ENCODE assay signal across 8 cellular contexts in genomic region chr2:241686322-241686648, GRCh38. TPM values are rescaled to one million over a fixed set of nuclear protein-coding genes. Genes with fewer than 3 reads are reported as not detected.
DNase-seq lines count a peak whose midpoint lies in the region; ATAC-seq and TF ChIP-seq lines count a peak whose summit lies in the region.

No MANE protein-coding gene starts in this region.

- H3K27me3 ChIP-seq in adipocyte (replicated peaks; ENCODE audit: control insufficient read depth, insufficient read depth, low read length) (no peaks in the 10 kb centered on the region), layer of hippocampus (ENCODE audit: control insufficient read depth, insufficient read depth, low read length) (no peaks in the 10 kb centered on the region), testis (no peaks in the 10 kb centered on the region)

- H3K27ac ChIP-seq in layer of hippocampus (ENCODE audit: low read depth, low read length) (peak overlapping the region; percentile 93), testis (peak overlapping the region; percentile 76 to 91)

- ATAC-seq in GM19397 (IDR thresholded peaks at IDR 0.05; ENCODE audit: unreplicated experiment), result peak; percentile 12
- peak; percentile 11 for ATAC-seq in HG03175 (IDR thresholded peaks at IDR 0.05; ENCODE audit: unreplicated experiment)

- no peak for TF ChIP-seq CTCF in testis (IDR thresholded peaks at IDR 0.05)

- H3K4me3 ChIP-seq in adipocyte (ENCODE audit: low read length) (peak overlapping the region; percentile 98), testis (peak overlapping the region; percentile 93 to 94)

- intact Hi-C loops in testis (cut with DNase I; ENCODE audit: low total_unique reads), result no loop called here

- H3K9ac ChIP-seq in adipocyte (ENCODE audit: low read length), result peak overlapping the region; percentile 99

- H3K36me3 ChIP-seq in adipocyte (ENCODE audit: control insufficient read depth, insufficient read depth, low read length, severe bottlenecking) (peaks cover 16% of the 10 kb centered on the region), testis (ENCODE audit: low read depth, missing control alignments) (no peaks in the 10 kb centered on the region)

- H3K4me1 ChIP-seq in adipocyte (ENCODE audit: control insufficient read depth, insufficient read depth, low read length) (peaks cover 23% of the 10 kb centered on the region), testis (peaks cover 20% of the 10 kb centered on the region)

- no peak for TF ChIP-seq POLR2A in testis (IDR thresholded peaks at IDR 0.05)

- DNase-seq in adipocyte (ENCODE audit: low read depth), result no peak
- DNase-seq in testis, result peak; percentile 26
- no peak for DNase-seq in NCI-H446 treated with DMSO at 0.1 percent for 48 hours (lab: John Stamatoyannopoulos, UW)
- DNase-seq in pons (ENCODE audit: low spot score), result no peak
- DNase-seq in NCI-H524 treated with DMSO at 0.1 percent for 48 hours (lab: John Stamatoyannopoulos, UW), result no peak

- WGBS in testis, 2 donors, result 0 to 1% methylated on average over 25 to 37 of the region's 37 CpGs

- H3K9me3 ChIP-seq in adipocyte (ENCODE audit: control insufficient read depth, low read length) (no peaks in the 10 kb centered on the region), testis (no peaks in the 10 kb centered on the region)

RNA-seq across cellular contexts. Expression of gene DTYMK, which starts 0.3 kb away (rescaled TPM):
- 10 to 100 TPM; 27.4 to 30.0 TPM for total RNA-seq in testis
- polyA plus RNA-seq in testis (ENCODE audit: insufficient read depth, low read depth, low replicate concordance), result 16.4 TPM

RNA-seq across cellular contexts. Expression of gene ING5, which starts 15.6 kb away (rescaled TPM):
- 10 to 100 TPM; 44.5 to 56.9 TPM for total RNA-seq in testis
- 21.5 TPM for polyA plus RNA-seq in testis (ENCODE audit: insufficient read depth, low read depth, low replicate concordance)

RNA-seq across cellular contexts. Expression of gene D2HGDH, which starts 48.1 kb away (rescaled TPM):
- 10 to 100 TPM; 36.1 to 37.7 TPM for total RNA-seq in testis
- polyA plus RNA-seq in testis (ENCODE audit: insufficient read depth, low read depth, low replicate concordance), result 15.6 TPM

RNA-seq across cellular contexts. Expression of gene ATG4B, which starts 48.8 kb away (rescaled TPM):
- total RNA-seq in testis, result 100 to 1,000 TPM; 149 to 159 TPM
- 123 TPM for polyA plus RNA-seq in testis (ENCODE audit: insufficient read depth, low read depth, low replicate concordance)

RNA-seq across cellular contexts. Expression of gene THAP4, which starts 49.3 kb away (rescaled TPM):
- 10 to 100 TPM; 61.3 to 73.5 TPM for total RNA-seq in testis
- polyA plus RNA-seq in testis (ENCODE audit: insufficient read depth, low read depth, low replicate concordance), result 73.5 TPM
